In genomic region chr18:79548621-79548985, GRCh38 we compare ENCODE assay signal across 20 cellular contexts.
A peak's percentile ranks its signal among the peaks of the same experiment; 100 is the strongest.
DNase-seq lines count a peak whose midpoint lies in the region; ATAC-seq, FAIRE-seq and TF ChIP-seq lines count a peak whose summit lies in the region.
"Had no signal": no experiment of that assay in that cellular context is flagged by ENCODE, and none has a peak within 500 bp of the region (broad histone marks: within the 10 kb centered on the region; RNA-seq: fewer than 3 reads in every experiment).

No MANE protein-coding gene starts in this region.

- no peaks in the 10 kb centered on the region for H3K4me1 Mint-ChIP-seq in activated naive CD4-positive, alpha-beta T cell treated with anti-CD3 and anti-CD28 coated beads, Interleukin-2, amount 10 ng/mL, durations not matched to agents 7 days and 5 days
- no peaks in the 10 kb centered on the region for H3K4me1 Mint-ChIP-seq in activated naive CD4-positive, alpha-beta T cell treated with anti-CD3 and anti-CD28 coated beads for 36 hours (ENCODE audit: low read depth)
- H3K4me1 Mint-ChIP-seq in osteocyte (ENCODE audit: unreplicated experiment) (no peaks in the 10 kb centered on the region), Calu3 (ENCODE audit: low read depth, unreplicated experiment) (no peaks in the 10 kb centered on the region)
- H3K4me1 Mint-ChIP-seq: CD4-positive, alpha-beta memory T cell had no signal

- DNase-seq in activated naive CD4-positive, alpha-beta T cell treated with anti-CD3 and anti-CD28 coated beads, Interleukin-2, amount 10 ng/mL, durations not matched to agents 7 days and 5 days = peak; percentile 6
- no peak for DNase-seq in activated naive CD4-positive, alpha-beta T cell treated with anti-CD3 and anti-CD28 coated beads for 36 hours
- DNase-seq in kidney = peak; percentile 57
- peak; percentile 82 for DNase-seq in osteocyte (ENCODE audit: extremely low spot score, unreplicated experiment)
- no peak for DNase-seq in Calu3
- DNase-seq: 8988T; AML-193; C1 segment of cervical spinal cord; CD4-positive, alpha-beta memory T cell; DMS153; DMS79 treated with DMSO at 0.1 percent for 48 hours; EL; HCEC 1CT; HFFc6 had no signal

- no peaks in the 10 kb centered on the region for H3K9me3 Mint-ChIP-seq in activated naive CD4-positive, alpha-beta T cell treated with anti-CD3 and anti-CD28 coated beads, Interleukin-2, amount 10 ng/mL, durations not matched to agents 7 days and 5 days
- H3K9me3 Mint-ChIP-seq in activated naive CD4-positive, alpha-beta T cell treated with anti-CD3 and anti-CD28 coated beads for 36 hours = no peaks in the 10 kb centered on the region
- H3K9me3 Mint-ChIP-seq in osteocyte (ENCODE audit: unreplicated experiment) (no peaks in the 10 kb centered on the region), Calu3 (ENCODE audit: low read depth, unreplicated experiment) (no peaks in the 10 kb centered on the region)
- H3K9me3 Mint-ChIP-seq: CD4-positive, alpha-beta memory T cell had no signal

- H3K36me3 ChIP-seq in kidney (ENCODE audit: control insufficient read depth in 1 of 2, insufficient read depth in 2 of 2, low read length in 2 of 2) = no peaks in the 10 kb centered on the region

- no TSS peak for BruUV-seq in Calu3 (replicated peaks; lab: Mats Ljungman, UMichigan)

- ATAC-seq in HG02763 (IDR thresholded peaks at IDR 0.05; ENCODE audit: unreplicated experiment) (no peak), GM19455 (IDR thresholded peaks at IDR 0.05; ENCODE audit: unreplicated experiment) (no peak)

- TF ChIP-seq CTCF in kidney (IDR thresholded peaks at IDR 0.05; ENCODE audit: borderline replicate concordance, extremely low read depth, insufficient read depth) = no peak
- TF ChIP-seq CTCF in osteocyte (IDR thresholded peaks at IDR 0.05) = no peak
- TF ChIP-seq CTCF in Calu3 (IDR thresholded peaks at IDR 0.05; ENCODE audit: unreplicated experiment) = no peak

- no peak overlapping the region for H3K9ac ChIP-seq in kidney (ENCODE audit: low read length in 2 of 2)

- H3K27ac ChIP-seq in kidney (ENCODE audit: low read depth in 2 of 2, low read length in 2 of 2) = no peak overlapping the region

- H3K4me1 ChIP-seq in kidney (ENCODE audit: control insufficient read depth in 1 of 2, insufficient read depth in 1 of 2, low read depth in 1 of 2, low read length in 2 of 2) = no peaks in the 10 kb centered on the region

- H3K9me3 ChIP-seq in kidney (ENCODE audit: control insufficient read depth in 1 of 2, low read length in 2 of 2) = no peaks in the 10 kb centered on the region

- H3K4me3 ChIP-seq in kidney (ENCODE audit: low read length in 2 of 2) = no peak overlapping the region

- CTCF ChIA-PET in activated naive CD4-positive, alpha-beta T cell treated with anti-CD3 and anti-CD28 coated beads, Interleukin-2, amount 10 ng/mL, durations not matched to agents 7 days and 5 days (lab: Charles Lee) = no interaction called here
- CTCF ChIA-PET in activated naive CD4-positive, alpha-beta T cell treated with anti-CD3 and anti-CD28 coated beads for 36 hours (lab: Charles Lee) = no interaction called here
- CTCF ChIA-PET in Calu3 (lab: Charles Lee) = no interaction called here

- no peak for FAIRE-seq in kidney (lab: Jason Lieb, UNC)
- FAIRE-seq: D721Med, G401.6, GM12892, H1 had no signal

- H3K4me3 Mint-ChIP-seq in activated naive CD4-positive, alpha-beta T cell treated with anti-CD3 and anti-CD28 coated beads, Interleukin-2, amount 10 ng/mL, durations not matched to agents 7 days and 5 days = no peak overlapping the region
- no peak overlapping the region for H3K4me3 Mint-ChIP-seq in activated naive CD4-positive, alpha-beta T cell treated with anti-CD3 and anti-CD28 coated beads for 36 hours
- no peak overlapping the region for H3K4me3 Mint-ChIP-seq in osteocyte (ENCODE audit: unreplicated experiment)
- H3K4me3 Mint-ChIP-seq in Calu3 (ENCODE audit: low read depth, unreplicated experiment) = no peak overlapping the region
- H3K4me3 Mint-ChIP-seq: HFFc6 had no signal

- H3K36me3 Mint-ChIP-seq in activated naive CD4-positive, alpha-beta T cell treated with anti-CD3 and anti-CD28 coated beads, Interleukin-2, amount 10 ng/mL, durations not matched to agents 7 days and 5 days = no peaks in the 10 kb centered on the region
- no peaks in the 10 kb centered on the region for H3K36me3 Mint-ChIP-seq in activated naive CD4-positive, alpha-beta T cell treated with anti-CD3 and anti-CD28 coated beads for 36 hours (ENCODE audit: low read depth)
- H3K36me3 Mint-ChIP-seq in osteocyte (ENCODE audit: unreplicated experiment) (no peaks in the 10 kb centered on the region), Calu3 (ENCODE audit: insufficient read depth, unreplicated experiment) (no peaks in the 10 kb centered on the region)
- H3K36me3 Mint-ChIP-seq: CD4-positive, alpha-beta memory T cell had no signal

- H3K27ac Mint-ChIP-seq in activated naive CD4-positive, alpha-beta T cell treated with anti-CD3 and anti-CD28 coated beads, Interleukin-2, amount 10 ng/mL, durations not matched to agents 7 days and 5 days = no peak overlapping the region
- H3K27ac Mint-ChIP-seq in activated naive CD4-positive, alpha-beta T cell treated with anti-CD3 and anti-CD28 coated beads for 36 hours = no peak overlapping the region
- no peak overlapping the region for H3K27ac Mint-ChIP-seq in osteocyte (ENCODE audit: unreplicated experiment)
- no peak overlapping the region for H3K27ac Mint-ChIP-seq in Calu3 (ENCODE audit: unreplicated experiment)
- H3K27ac Mint-ChIP-seq: CD4-positive, alpha-beta memory T cell; HFFc6 had no signal

- no peaks in the 10 kb centered on the region for H3K27me3 Mint-ChIP-seq in activated naive CD4-positive, alpha-beta T cell treated with anti-CD3 and anti-CD28 coated beads, Interleukin-2, amount 10 ng/mL, durations not matched to agents 7 days and 5 days
- no peaks in the 10 kb centered on the region for H3K27me3 Mint-ChIP-seq in activated naive CD4-positive, alpha-beta T cell treated with anti-CD3 and anti-CD28 coated beads for 36 hours (ENCODE audit: low read depth)
- no peaks in the 10 kb centered on the region for H3K27me3 Mint-ChIP-seq in osteocyte (ENCODE audit: unreplicated experiment)
- peaks cover 11% of the 10 kb centered on the region for H3K27me3 Mint-ChIP-seq in Calu3 (ENCODE audit: unreplicated experiment)

- intact Hi-C loops in activated naive CD4-positive, alpha-beta T cell treated with anti-CD3 and anti-CD28 coated beads for 36 hours (cut with micrococcal nuclease) = no loop called here
- intact Hi-C loops in kidney (cut with DNase I) = no loop called here
- intact Hi-C loops in Calu3 (cut with micrococcal nuclease; ENCODE audit: unreplicated experiment) = no loop called here

Comparison
In these comparisons a context has a peak if more than half of its experiments do, and no peak if none do; other contexts are left out.
1. DNase-seq: peak in activated naive CD4-positive, alpha-beta T cell treated with anti-CD3 and anti-CD28 coated beads, Interleukin-2, amount 10 ng/mL, durations not matched to agents 7 days and 5 days (single experiment), kidney (single experiment) and osteocyte (single experiment); none in activated naive CD4-positive, alpha-beta T cell treated with anti-CD3 and anti-CD28 coated beads for 36 hours (single experiment) and Calu3 (single experiment).